8 cellular contexts compared by ENCODE assay signal in genomic region chr14:95495538-95496025, GRCh38. TPM values are rescaled to one million over a fixed set of nuclear protein-coding genes. Genes with fewer than 3 reads are reported as not detected.
DNase-seq lines count a peak whose midpoint lies in the region; ATAC-seq and TF ChIP-seq lines count a peak whose summit lies in the region.

No MANE protein-coding gene starts in this region.

- H3K27me3 ChIP-seq in HL-60 (ENCODE audit: insufficient read depth, poor library complexity, severe bottlenecking) = no peaks in the 10 kb centered on the region
- H3K27me3 ChIP-seq in neutrophil = no peaks in the 10 kb centered on the region

- CTCF ChIA-PET in MCF 10A (lab: Yijun Ruan, JAX) = interaction anchor here (1.5 kb wide), 1 partner anchor 32 kb away, joined by 4 read pairs; no protein-coding TSS in a partner anchor

- ATAC-seq in GM18498 (IDR thresholded peaks at IDR 0.05; ENCODE audit: unreplicated experiment) (peak; percentile 93), GM21423 (IDR thresholded peaks at IDR 0.05; ENCODE audit: unreplicated experiment) (peak; percentile 84)

- H3K36me3 Mint-ChIP-seq in activated naive CD8-positive, alpha-beta T cell = peaks cover 15% of the 10 kb centered on the region
- no peaks in the 10 kb centered on the region for H3K36me3 Mint-ChIP-seq in MCF 10A (ENCODE audit: insufficient read depth, unreplicated experiment)

- POLR2A ChIA-PET in MCF 10A (lab: Yijun Ruan, JAX) = interaction anchor here (0.7 kb wide), 1 partner anchor 33 kb away, joined by 3 read pairs; no protein-coding TSS in a partner anchor

- DNase-seq in HL-60 (ENCODE audit: low read depth in 1 of 2, low spot score in 1 of 2) = peak in 1 of 2 experiments; percentile 77
- DNase-seq in HK-2 (ENCODE audit: unreplicated experiment) = no peak
- no peak for DNase-seq in activated gamma-delta T cell treated with Interleukin-2 at 50 U/mL for 16 hours
- no peak for DNase-seq in MCF 10A (ENCODE audit: unreplicated experiment)

- H3K4me3 Mint-ChIP-seq in activated naive CD8-positive, alpha-beta T cell = peak overlapping the region; percentile 59
- no peak overlapping the region for H3K4me3 Mint-ChIP-seq in MCF 10A (ENCODE audit: unreplicated experiment)

- H3K27ac Mint-ChIP-seq in activated naive CD8-positive, alpha-beta T cell = peak overlapping the region; percentile 90
- no peak overlapping the region for H3K27ac Mint-ChIP-seq in MCF 10A (ENCODE audit: low read depth, unreplicated experiment)

- no TSS peak for BruUV-seq in MCF 10A (replicated peaks; lab: Mats Ljungman, UMichigan)

- H3K4me1 ChIP-seq in neutrophil (ENCODE audit: control insufficient read depth in 1 of 2, insufficient read depth in 1 of 2, low read depth in 1 of 2, low read length in 1 of 2) = peaks cover 34% of the 10 kb centered on the region in 2 experiments

- no peaks in the 10 kb centered on the region for H3K9me3 Mint-ChIP-seq in activated naive CD8-positive, alpha-beta T cell (ENCODE audit: low read depth)
- H3K9me3 Mint-ChIP-seq in MCF 10A (ENCODE audit: unreplicated experiment) = no peaks in the 10 kb centered on the region

- H3K27me3 Mint-ChIP-seq in activated naive CD8-positive, alpha-beta T cell = no peaks in the 10 kb centered on the region
- H3K27me3 Mint-ChIP-seq in MCF 10A (ENCODE audit: insufficient read depth, unreplicated experiment) = no peaks in the 10 kb centered on the region

- peak overlapping the region; percentile 75 for H3K27ac ChIP-seq in HL-60 (replicated peaks)
- peak overlapping the region; percentile 87 for H3K27ac ChIP-seq in neutrophil

- H3K36me3 ChIP-seq in neutrophil = peaks cover 7% of the 10 kb centered on the region

- no peaks in the 10 kb centered on the region for H3K9me3 ChIP-seq in neutrophil

- intact Hi-C loops in MCF 10A (cut with micrococcal nuclease) = no loop called here

- H3K4me1 Mint-ChIP-seq in activated naive CD8-positive, alpha-beta T cell (ENCODE audit: low read depth) = peaks cover 46% of the 10 kb centered on the region
- peaks cover 15% of the 10 kb centered on the region for H3K4me1 Mint-ChIP-seq in MCF 10A (ENCODE audit: insufficient read depth, unreplicated experiment)

- H3K4me3 ChIP-seq in HL-60 (replicated peaks; ENCODE audit: insufficient read depth, low read length) (no peak overlapping the region), neutrophil (ENCODE audit: low read depth in 1 of 2, low read length in 1 of 2) (peak overlapping the region; percentile 9 to 37)

- TF ChIP-seq CTCF in HL-60 (IDR thresholded peaks at IDR 0.05; ENCODE audit: insufficient read depth, low read length) = no peak
- no peak for TF ChIP-seq CTCF in neutrophil (IDR thresholded peaks at IDR 0.05)
- TF ChIP-seq CTCF in MCF 10A (IDR thresholded peaks at IDR 0.05; ENCODE audit: unreplicated experiment) = no peak

RNA-seq across cellular contexts. Expression of gene SYNE3, which starts 20.9 kb away (rescaled TPM):
- total RNA-seq in MCF 10A (2022) = 8.9 and 9.5 TPM in 2 replicates

RNA-seq across cellular contexts. Expression of gene GLRX5, which starts 39.3 kb away (rescaled TPM):
- total RNA-seq in MCF 10A (2022) = 32.2 and 39.8 TPM in 2 replicates
